Comparison of ENCODE assay signal across 23 cellular contexts in genomic region chr14:80427101-80427500, GRCh38.
DNase-seq lines count a peak whose midpoint lies in the region; ATAC-seq lines count a peak whose summit lies in the region.
"Had no signal": no experiment of that assay in that cellular context is flagged by ENCODE, and none has a peak within 500 bp of the region (broad histone marks: within the 10 kb centered on the region; RNA-seq: fewer than 3 reads in every experiment).

No MANE protein-coding gene starts in this region.

- no peaks in the 10 kb centered on the region for H3K36me3 ChIP-seq in SJSA1
- H3K36me3 ChIP-seq in HAP-1 (replicated peaks): no peaks in the 10 kb centered on the region
- H3K36me3 ChIP-seq: ascending aorta, colonic mucosa, prostate gland, uterus, WERI-Rb-1 had no signal

- H3K9me3 ChIP-seq in SJSA1 (replicated peaks) (no peaks in the 10 kb centered on the region), HAP-1 (no peaks in the 10 kb centered on the region)
- H3K9me3 ChIP-seq: ascending aorta, colonic mucosa, prostate gland, uterus had no signal

- in situ Hi-C loops in HAP-1 (cut with MboI; ENCODE audit: low sequenced_read_pairs): no loop called here

- H3K4me1 ChIP-seq in SJSA1 (replicated peaks) (peaks cover 22% of the 10 kb centered on the region), HAP-1 (no peaks in the 10 kb centered on the region)
- H3K4me1 ChIP-seq: ascending aorta, colonic mucosa, prostate gland, uterus had no signal

- intact Hi-C loops in Right ventricle myocardium superior (cut with DNase I) (no loop called here), cardiac septum (cut with DNase I) (no loop called here)

- peak; percentile 44 for ATAC-seq in Right ventricle myocardium superior (ENCODE audit: poor library complexity)
- no peak for ATAC-seq in HG02973 (IDR thresholded peaks at IDR 0.05; ENCODE audit: unreplicated experiment)
- ATAC-seq in GM18511 (IDR thresholded peaks at IDR 0.05; ENCODE audit: unreplicated experiment): no peak
- ATAC-seq: HCT116; K562; PC-3; stimulated activated naive B cell treated with anti-CD40 and anti-IgM and Interleukin-4, amounts not matched to agents 10 μg/mL and 1 μg/mL and 100 μg/mL, for 72 hours had no signal

- H3K27ac ChIP-seq in SJSA1 (peak overlapping the region; percentile 71; the same call in 1 of the 2 replicates), epithelial cell of prostate (peak overlapping the region; percentile 53)
- H3K27ac ChIP-seq: ascending aorta, C4-2B, colonic mucosa, prostate gland, uterus, WERI-Rb-1 had no signal

- H3K4me3 ChIP-seq in SJSA1: no peak overlapping the region
- H3K4me3 ChIP-seq in skeletal muscle cell (ENCODE audit: low read depth, low read length): no peak overlapping the region
- H3K4me3 ChIP-seq in HAP-1: no peak overlapping the region
- H3K4me3 ChIP-seq: ascending aorta, colonic mucosa, K562, prostate gland, smooth muscle cell, uterus had no signal

- DNase-seq in Right ventricle myocardium superior (no peak), cardiac septum (ENCODE audit: low spot score) (no peak), SJSA1 (ENCODE audit: low read depth in 1 of 2, low spot score in 2 of 2) (no peak), epithelial cell of prostate (ENCODE audit: low read depth, low spot score) (no peak), skeletal muscle cell (ENCODE audit: low read depth) (peak; percentile 32), HAP-1 (ENCODE audit: low spot score in 2 of 2) (no peak)
- DNase-seq: activated CD4-positive, alpha-beta T cell treated with anti-CD3 and anti-CD28 coated beads, Interleukin-2, amount 10 ng/mL, durations not matched to agents 7 days and 5 days; colonic mucosa; endodermal cell; islet precursor cell; NCI-H748 treated with DMSO at 0.1 percent for 48 hours; stimulated activated naive B cell treated with anti-CD40 and anti-IgM and Interleukin-4, amounts not matched to agents 10 μg/mL and 1 μg/mL and 100 μg/mL, for 72 hours; uterus; WERI-Rb-1 had no signal

- H3K27me3 ChIP-seq in SJSA1 (replicated peaks) (no peaks in the 10 kb centered on the region), HAP-1 (ENCODE audit: low read depth) (no peaks in the 10 kb centered on the region)
- H3K27me3 ChIP-seq: ascending aorta, colonic mucosa, uterus had no signal
